ENCODE assay signal across 18 cellular contexts in genomic region chr1:3520419-3521378, GRCh38.
DNase-seq lines count a peak whose midpoint lies in the region; ATAC-seq, FAIRE-seq and TF ChIP-seq lines count a peak whose summit lies in the region.
"Had no signal": no experiment of that assay in that cellular context is flagged by ENCODE, and none has a peak within 500 bp of the region (broad histone marks: within the 10 kb centered on the region; RNA-seq: fewer than 3 reads in every experiment).

No MANE protein-coding gene starts in this region.

- H3K9me3 ChIP-seq in A673 (ENCODE audit: low read depth, low read length, poor library complexity, severe bottlenecking) (no peaks in the 10 kb centered on the region), K562 (replicated peaks; ENCODE audit: control insufficient read depth, insufficient read depth, low read depth, low read length) (no peaks in the 10 kb centered on the region; the same call in 1 of the 2 replicates), neural progenitor cell (ENCODE audit: low read depth) (no peaks in the 10 kb centered on the region)
- no peaks in the 10 kb centered on the region for H3K9me3 ChIP-seq in BLaER1 treated with 17β-estradiol and CSF1 and Interleukin-3, amounts not matched to agents 10 nM and 100 nM (replicated peaks in 1 of 11)
- H3K9me3 ChIP-seq: HAP-1 had no signal

- H3K27me3 Mint-ChIP-seq in neural progenitor cell (ENCODE audit: insufficient read depth, low read depth), result no peaks in the 10 kb centered on the region
- no peaks in the 10 kb centered on the region for H3K27me3 Mint-ChIP-seq in effector memory CD8-positive, alpha-beta T cell

- no peaks in the 10 kb centered on the region for H3K9me1 ChIP-seq in K562 (ENCODE audit: control insufficient read depth, insufficient read depth, low read length)

- H3K4me3 Mint-ChIP-seq in neural progenitor cell, result no peak overlapping the region
- H3K4me3 Mint-ChIP-seq in effector memory CD8-positive, alpha-beta T cell, result no peak overlapping the region
- H3K4me3 Mint-ChIP-seq: CD8-positive, alpha-beta T cell had no signal

- TF ChIP-seq EP300 in K562 (IDR thresholded peaks at IDR 0.05; ENCODE audit: low read length), result no peak

- TF ChIP-seq POLR2A in NB4 (IDR thresholded peaks at IDR 0.05; ENCODE audit: extremely low read depth, insufficient read length) (no peak), K562 (conservative IDR thresholded peaks at IDR 0.05) (no peak)

- H3K27me3 ChIP-seq in A673 (replicated peaks; ENCODE audit: insufficient read depth, low read depth, low read length, poor library complexity), result no peaks in the 10 kb centered on the region
- H3K27me3 ChIP-seq in BLaER1 treated with 17β-estradiol and CSF1 and Interleukin-3, amounts not matched to agents 10 nM and 100 nM, result peaks cover 0 to 42% (median 0%) of the 10 kb centered on the region in 11 experiments; a peak in 6 of 22 replicates
- peaks cover 13 to 70% of the 10 kb centered on the region in 2 experiments; a peak in 3 of 5 replicates for H3K27me3 ChIP-seq in K562 (ENCODE audit: control insufficient read depth in 2 of 2, insufficient read depth in 2 of 2, low read length in 2 of 2)
- H3K27me3 ChIP-seq in neural progenitor cell, result no peaks in the 10 kb centered on the region

- no peak for FAIRE-seq in K562 (lab: Jason Lieb, UNC)
- FAIRE-seq: GM12878, H1 had no signal

- DNase-seq in A673 (ENCODE audit: low spot score), result peak; percentile 10
- peak; percentile 88 for DNase-seq in NB4 (ENCODE audit: low read depth)
- no peak for DNase-seq in K562 (ENCODE audit: extremely low read depth in 1 of 4, low spot score in 3 of 4)
- DNase-seq in stimulated activated CD4-positive, alpha-beta T cell treated with anti-CD3 and anti-CD28 coated beads, Interleukin-12 subunit alpha, Interleukin-12 subunit beta, amount 100 ng/mL, for 4 hours, result no peak
- no peak for DNase-seq in neural progenitor cell (ENCODE audit: low spot score)
- DNase-seq in effector memory CD8-positive, alpha-beta T cell, result no peak
- DNase-seq: ACHN; AML-193; CD8-positive, alpha-beta T cell; COR-L47; DMS 273 treated with DMSO at 0.1 percent for 48 hours; DMS53; DND-41; EL had no signal

- POLR2A ChIA-PET in A673 (lab: Charles Lee; ENCODE audit: low non-redundant PET) (no interaction called here), K562 (lab: Yijun Ruan, JAX) (interaction anchor here (0.7 kb wide), 1 partner anchor 101 kb away, joined by 3 read pairs; no protein-coding TSS in a partner anchor)

- H3K36me3 ChIP-seq in A673 (ENCODE audit: insufficient read depth, low read length, poor library complexity, severe bottlenecking), result no peaks in the 10 kb centered on the region
- peaks cover 0 to 15% (median 0%) of the 10 kb centered on the region in 11 experiments; a peak in 4 of 22 replicates for H3K36me3 ChIP-seq in BLaER1 treated with 17β-estradiol and CSF1 and Interleukin-3, amounts not matched to agents 10 nM and 100 nM
- no peaks in the 10 kb centered on the region for H3K36me3 ChIP-seq in K562 (ENCODE audit: control insufficient read depth, insufficient read depth, low read length)
- no peaks in the 10 kb centered on the region for H3K36me3 ChIP-seq in neural progenitor cell
- H3K36me3 ChIP-seq: HAP-1 had no signal

- no peak for ATAC-seq in K562
- ATAC-seq in effector memory CD8-positive, alpha-beta T cell (replicated peaks), result no peak
- ATAC-seq: CD8-positive, alpha-beta T cell; GM12878 had no signal

- H3K4me3 ChIP-seq in A673 (ENCODE audit: low read depth, low read length, poor library complexity, severe bottlenecking), result no peak overlapping the region
- no peak overlapping the region for H3K4me3 ChIP-seq in BLaER1 treated with 17β-estradiol and CSF1 and Interleukin-3, amounts not matched to agents 10 nM and 100 nM
- H3K4me3 ChIP-seq in NB4 (ENCODE audit: low read depth, low read length), result no peak overlapping the region
- no peak overlapping the region for H3K4me3 ChIP-seq in K562
- no peak overlapping the region for H3K4me3 ChIP-seq in neural progenitor cell
- H3K4me3 ChIP-seq: GM12878, HAP-1 had no signal

- H4K20me1 ChIP-seq in BLaER1 treated with 17β-estradiol and CSF1 and Interleukin-3, amounts not matched to agents 10 nM and 100 nM, result peaks cover 56 to 100% (median 94%) of the 10 kb centered on the region in 11 experiments; a peak in 20 of 22 replicates
- H4K20me1 ChIP-seq in K562 (replicated peaks; ENCODE audit: control insufficient read depth, insufficient read depth, low read length) (peaks cover 10% of the 10 kb centered on the region), neural progenitor cell (ENCODE audit: low read depth) (peaks cover 26% of the 10 kb centered on the region)

- peak overlapping the region in 7 of 11 experiments; percentile 1 to 64 (median 26); a peak in 8 of 22 replicates for H3K9ac ChIP-seq in BLaER1 treated with 17β-estradiol and CSF1 and Interleukin-3, amounts not matched to agents 10 nM and 100 nM
- H3K9ac ChIP-seq in K562 (ENCODE audit: insufficient read depth in 1 of 2, low read depth in 2 of 2, low read length in 2 of 2), result no peak overlapping the region; a peak in 1 of 4 replicates
- H3K9ac ChIP-seq in neural progenitor cell, result no peak overlapping the region

- no peaks in the 10 kb centered on the region for H3K79me2 ChIP-seq in K562 (ENCODE audit: control insufficient read depth, insufficient read depth, low read length)
- H3K79me2 ChIP-seq in neural progenitor cell (ENCODE audit: low read depth), result no peaks in the 10 kb centered on the region

- BruUV-seq in A673 (replicated peaks; lab: Mats Ljungman, UMichigan) (no TSS peak), K562 (replicated peaks; lab: Mats Ljungman, UMichigan) (no TSS peak)

- CTCF ChIA-PET in A673 (lab: Charles Lee) (interaction anchor here (0.7 kb wide), 1 partner anchor 68 kb away, joined by 3 read pairs; no protein-coding TSS in a partner anchor), K562 (lab: Yijun Ruan, JAX; ENCODE audit: low intra/inter-chr PET ratio) (no interaction called here)

- H3K27ac ChIP-seq in A673 (ENCODE audit: low read depth, low read length, poor library complexity, severe bottlenecking), result no peak overlapping the region
- H3K27ac ChIP-seq in BLaER1 treated with 17β-estradiol and CSF1 and Interleukin-3, amounts not matched to agents 10 nM and 100 nM, result peak overlapping the region in 2 of 11 experiments; percentile 38 to 42; a peak in 5 of 22 replicates
- H3K27ac ChIP-seq in K562 (ENCODE audit: extremely low read depth, low read depth, low read length), result no peak overlapping the region
- H3K27ac ChIP-seq in neural progenitor cell, result no peak overlapping the region

- 4% methylated on average over 22 of the region's 24 CpGs for WGBS in K562 (ENCODE audit: insufficient coverage, low coverage, missing lambda C conversion rate)

- no peaks in the 10 kb centered on the region for H3K36me3 Mint-ChIP-seq in neural progenitor cell
- no peaks in the 10 kb centered on the region for H3K36me3 Mint-ChIP-seq in effector memory CD8-positive, alpha-beta T cell (ENCODE audit: insufficient read depth)
- H3K36me3 Mint-ChIP-seq: CD8-positive, alpha-beta T cell had no signal

- peak overlapping the region in 10 of 11 experiments; percentile 57 to 97 (median 88); a peak in 21 of 22 replicates for H3K4me2 ChIP-seq in BLaER1 treated with 17β-estradiol and CSF1 and Interleukin-3, amounts not matched to agents 10 nM and 100 nM
- H3K4me2 ChIP-seq in K562 (ENCODE audit: insufficient read depth, low read length) (no peak overlapping the region), neural progenitor cell (no peak overlapping the region)

- H2AFZ ChIP-seq in K562 (ENCODE audit: low read depth, low read length) (no peak overlapping the region), neural progenitor cell (replicated peaks) (no peak overlapping the region)

- intact Hi-C loops in A673 (cut with micrococcal nuclease; ENCODE audit: unreplicated experiment), result no loop called here
- intact Hi-C loops in K562 (cut with micrococcal nuclease), result no loop called here

- no peak for TF ChIP-seq RAD21 in K562 (CRISPR knock-in tag; conservative IDR thresholded peaks at IDR 0.05 in 1 of 2, IDR thresholded peaks at IDR 0.05 in 1 of 2)

- H3K4me1 ChIP-seq in A673 (ENCODE audit: insufficient read depth, low read length, poor library complexity, severe bottlenecking), result no peaks in the 10 kb centered on the region
- H3K4me1 ChIP-seq in BLaER1 treated with 17β-estradiol and CSF1 and Interleukin-3, amounts not matched to agents 10 nM and 100 nM, result peaks cover 51 to 100% (median 96%) of the 10 kb centered on the region in 10 experiments
- H3K4me1 ChIP-seq in K562 (replicated peaks in 1 of 2; ENCODE audit: control insufficient read depth in 2 of 2, insufficient read depth in 2 of 2, low read length in 2 of 2), result peaks cover 0 to 46% of the 10 kb centered on the region in 2 experiments; a peak in 2 of 5 replicates
- H3K4me1 ChIP-seq in neural progenitor cell, result peaks cover 3% of the 10 kb centered on the region
- H3K4me1 ChIP-seq: HAP-1 had no signal

- no peak for TF ChIP-seq CTCF in A673 (conservative IDR thresholded peaks at IDR 0.05; ENCODE audit: low read depth, low read length)
- no peak for TF ChIP-seq CTCF in NB4 (IDR thresholded peaks at IDR 0.05; ENCODE audit: low read depth, low read length)
- no peak for TF ChIP-seq CTCF in K562 (IDR thresholded peaks at IDR 0.05 in 2 of 3, conservative IDR thresholded peaks at IDR 0.05 in 1 of 3; ENCODE audit: insufficient read depth in 2 of 3, low read depth in 1 of 3, low read length in 3 of 3)
- no peak for TF ChIP-seq CTCF in neural progenitor cell (IDR thresholded peaks at IDR 0.05)

- H3K9me3 Mint-ChIP-seq in neural progenitor cell, result no peaks in the 10 kb centered on the region
- H3K9me3 Mint-ChIP-seq in effector memory CD8-positive, alpha-beta T cell, result no peaks in the 10 kb centered on the region
- H3K9me3 Mint-ChIP-seq: CD8-positive, alpha-beta T cell had no signal

- H3F3A ChIP-seq in neural progenitor cell (ENCODE audit: low read depth), result no peaks in the 10 kb centered on the region

- H3K27ac Mint-ChIP-seq in neural progenitor cell, result no peak overlapping the region
- no peak overlapping the region for H3K27ac Mint-ChIP-seq in effector memory CD8-positive, alpha-beta T cell
- H3K27ac Mint-ChIP-seq: CD8-positive, alpha-beta T cell had no signal

- in situ Hi-C loops in K562 (cut with MboI), result no loop called here

- no peaks in the 10 kb centered on the region for H3K4me1 Mint-ChIP-seq in neural progenitor cell
- no peaks in the 10 kb centered on the region for H3K4me1 Mint-ChIP-seq in effector memory CD8-positive, alpha-beta T cell (ENCODE audit: low read depth in 2 of 2)

Comparison
In these comparisons a context has a peak if more than half of its experiments do, and no peak if none do; other contexts are left out.
1. DNase-seq: peak in A673 (single experiment) and NB4 (single experiment); none in K562 (0 of 4), stimulated activated CD4-positive, alpha-beta T cell treated with anti-CD3 and anti-CD28 coated beads, Interleukin-12 subunit alpha, Interleukin-12 subunit beta, amount 100 ng/mL, for 4 hours (single experiment), neural progenitor cell (single experiment) and effector memory CD8-positive, alpha-beta T cell (0 of 3).
2. H3K4me2 ChIP-seq: peak in BLaER1 treated with 17β-estradiol and CSF1 and Interleukin-3, amounts not matched to agents 10 nM and 100 nM (10 of 11); none in K562 (single experiment) and neural progenitor cell (single experiment).
3. H3K9ac ChIP-seq: peak in BLaER1 treated with 17β-estradiol and CSF1 and Interleukin-3, amounts not matched to agents 10 nM and 100 nM (7 of 11); none in K562 (0 of 2) and neural progenitor cell (single experiment).